ENCODE assay signal across 12 cellular contexts in the genomic region with DNA sequence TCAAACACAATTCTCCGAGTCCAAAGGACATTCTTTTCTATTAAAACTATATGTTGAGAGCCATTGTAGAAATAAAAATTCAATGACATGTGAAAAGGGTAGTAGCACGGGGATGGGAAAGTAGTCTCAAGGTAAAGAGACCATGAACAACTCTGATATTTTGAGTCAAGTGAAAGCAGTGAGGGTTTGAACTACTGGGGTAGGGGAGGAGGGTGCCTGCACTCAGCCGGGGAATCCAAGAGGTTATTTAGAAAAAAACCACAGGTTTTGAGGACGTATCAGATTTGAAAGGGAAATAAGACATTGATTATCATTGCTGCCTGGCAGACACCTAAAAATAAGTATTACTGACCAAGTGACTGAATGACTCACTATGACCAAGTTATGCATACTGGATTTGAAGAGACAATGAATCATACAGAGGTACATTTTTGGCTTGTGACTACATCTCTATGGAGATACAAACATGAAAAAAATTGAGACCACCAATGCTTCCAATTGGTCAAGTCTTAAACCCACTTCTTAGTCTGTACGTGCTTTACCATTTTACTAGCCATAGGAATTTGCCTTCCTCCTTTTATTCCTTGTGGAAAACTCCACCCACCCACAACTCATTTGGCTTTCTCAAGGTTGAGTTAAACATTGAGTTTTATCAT. TPM values are rescaled to one million over a fixed set of nuclear protein-coding genes. Genes with fewer than 3 reads are reported as not detected.
A peak's percentile ranks its signal among the peaks of the same experiment; 100 is the strongest.
DNase-seq lines count a peak whose midpoint lies in the region; ATAC-seq and TF ChIP-seq lines count a peak whose summit lies in the region.
"Had no signal": no experiment of that assay in that cellular context is flagged by ENCODE, and none has a peak within 500 bp of the region (broad histone marks: within the 10 kb centered on the region; RNA-seq: fewer than 3 reads in every experiment).

No MANE protein-coding gene starts in this region.

- no peak overlapping the region for H3K27ac Mint-ChIP-seq in T-helper 2 cell treated with Interferon-gamma antibody and Interleukin-4, amounts not matched to agents 5 μg/mL and 100 μg/mL, for 36 hours
- H3K27ac Mint-ChIP-seq: natural killer cell treated with Interleukin-12 subunit alpha and Interleukin-12 subunit beta and Interleukin-15 and Interleukin-18, amount 100 ng/mL, for 72 hours had no signal

- no peak overlapping the region for H3K4me3 ChIP-seq in fibroblast of mammary gland (ENCODE audit: control insufficient read depth, low read depth, low read length)

- DNase-seq in Daoy (ENCODE audit: low read depth): peak; percentile 22
- DNase-seq in HPDE6-E6E7 (ENCODE audit: extremely low spot score): peak; percentile 49
- peak; percentile 83 for DNase-seq in fibroblast of mammary gland (ENCODE audit: low read depth)
- no peak for DNase-seq in T-helper 2 cell treated with Interferon-gamma antibody and Interleukin-4, amounts not matched to agents 5 μg/mL and 100 μg/mL, for 36 hours (ENCODE audit: low spot score)
- DNase-seq in G401 (ENCODE audit: low spot score): no peak
- DNase-seq: activated naive CD4-positive, alpha-beta T cell treated with anti-CD3 and anti-CD28 coated beads, Interleukin-2, amount 50 U/mL, for 16 hours; NCI-H2029; T1000 had no signal

- H3K9me3 Mint-ChIP-seq in T-helper 2 cell treated with Interferon-gamma antibody and Interleukin-4, amounts not matched to agents 5 μg/mL and 100 μg/mL, for 36 hours: no peaks in the 10 kb centered on the region
- H3K9me3 Mint-ChIP-seq: natural killer cell treated with Interleukin-12 subunit alpha and Interleukin-12 subunit beta and Interleukin-15 and Interleukin-18, amount 100 ng/mL, for 72 hours had no signal

- ATAC-seq in GM21619 (IDR thresholded peaks at IDR 0.05; ENCODE audit: unreplicated experiment): peak; percentile 65
- no peak for ATAC-seq in GM19467 (IDR thresholded peaks at IDR 0.05; ENCODE audit: unreplicated experiment)
- no peak for ATAC-seq in HG02840 (IDR thresholded peaks at IDR 0.05; ENCODE audit: low FRiP score, unreplicated experiment)
- ATAC-seq: natural killer cell treated with Interleukin-12 subunit alpha and Interleukin-12 subunit beta and Interleukin-15 and Interleukin-18, amount 100 ng/mL, for 72 hours had no signal

- in situ Hi-C loops in G401 (cut with HindIII; ENCODE audit: low sequenced_read_pairs): no loop called here

- H3K36me3 Mint-ChIP-seq in T-helper 2 cell treated with Interferon-gamma antibody and Interleukin-4, amounts not matched to agents 5 μg/mL and 100 μg/mL, for 36 hours (ENCODE audit: low read depth): no peaks in the 10 kb centered on the region
- H3K36me3 Mint-ChIP-seq: natural killer cell treated with Interleukin-12 subunit alpha and Interleukin-12 subunit beta and Interleukin-15 and Interleukin-18, amount 100 ng/mL, for 72 hours had no signal

- peaks cover 8% of the 10 kb centered on the region for H3K27me3 Mint-ChIP-seq in T-helper 2 cell treated with Interferon-gamma antibody and Interleukin-4, amounts not matched to agents 5 μg/mL and 100 μg/mL, for 36 hours (ENCODE audit: low read depth)

- no peaks in the 10 kb centered on the region for H3K4me1 Mint-ChIP-seq in T-helper 2 cell treated with Interferon-gamma antibody and Interleukin-4, amounts not matched to agents 5 μg/mL and 100 μg/mL, for 36 hours (ENCODE audit: low read depth)

- no peak overlapping the region for H3K4me3 Mint-ChIP-seq in T-helper 2 cell treated with Interferon-gamma antibody and Interleukin-4, amounts not matched to agents 5 μg/mL and 100 μg/mL, for 36 hours
- H3K4me3 Mint-ChIP-seq: natural killer cell treated with Interleukin-12 subunit alpha and Interleukin-12 subunit beta and Interleukin-15 and Interleukin-18, amount 100 ng/mL, for 72 hours had no signal

- TF ChIP-seq CTCF in fibroblast of mammary gland (conservative IDR thresholded peaks at IDR 0.05; ENCODE audit: control insufficient read depth, insufficient read depth, low read depth, low read length): no peak

RNA-seq across cellular contexts. Expression of a gene that starts 2.2 kb away (rescaled TPM):
- total RNA-seq in Daoy (2014; rRNA removed; shearing (Covaris generic)): not detected in 2 replicates
- not detected in 2 replicates for total RNA-seq in G401 (2014; rRNA removed; shearing (Covaris generic))
- total RNA-seq: natural killer cell treated with Interleukin-12 subunit alpha and Interleukin-12 subunit beta and Interleukin-15 and Interleukin-18, amount 100 ng/mL, for 72 hours had no signal

RNA-seq across cellular contexts. Expression of a gene that starts 30.1 kb away (rescaled TPM):
- total RNA-seq in Daoy (2014; rRNA removed; shearing (Covaris generic)): not detected in 2 replicates
- total RNA-seq in G401 (2014; rRNA removed; shearing (Covaris generic)): not detected in 2 replicates
- total RNA-seq: natural killer cell treated with Interleukin-12 subunit alpha and Interleukin-12 subunit beta and Interleukin-15 and Interleukin-18, amount 100 ng/mL, for 72 hours had no signal

RNA-seq across cellular contexts. Expression of a gene that starts 34.1 kb away (rescaled TPM):
- not detected in 2 replicates for total RNA-seq in Daoy (2014; rRNA removed; shearing (Covaris generic))
- not detected in 2 replicates for total RNA-seq in G401 (2014; rRNA removed; shearing (Covaris generic))

RNA-seq across cellular contexts. Expression of a gene that starts 40.8 kb away (rescaled TPM):
- not detected in 2 replicates for total RNA-seq in Daoy (2014; rRNA removed; shearing (Covaris generic))
- not detected in 2 replicates for total RNA-seq in G401 (2014; rRNA removed; shearing (Covaris generic))
- total RNA-seq: natural killer cell treated with Interleukin-12 subunit alpha and Interleukin-12 subunit beta and Interleukin-15 and Interleukin-18, amount 100 ng/mL, for 72 hours had no signal

RNA-seq across cellular contexts. Expression of a gene that starts 45.9 kb away (rescaled TPM):
- total RNA-seq in Daoy (2014; rRNA removed; shearing (Covaris generic)): 2.6 and 3.6 TPM in 2 replicates
- not detected in 2 replicates for total RNA-seq in G401 (2014; rRNA removed; shearing (Covaris generic))

Comparison
In these comparisons a context has a peak if more than half of its experiments do, and no peak if none do; other contexts are left out.
1. DNase-seq: peak in Daoy (single experiment), HPDE6-E6E7 (single experiment) and fibroblast of mammary gland (single experiment); none in T-helper 2 cell treated with Interferon-gamma antibody and Interleukin-4, amounts not matched to agents 5 μg/mL and 100 μg/mL, for 36 hours (single experiment) and G401 (single experiment).